ENCODE assay signal across 1 cellular context in genomic region chr10:69645751-69646687, GRCh38.
TF ChIP-seq lines count a peak whose summit lies in the region.

No MANE protein-coding gene starts in this region.

TF ChIP-seq in H1, 55 proteins besides CTCF, POLR2A, EP300 and RAD21 (continued from another document):
- TF ChIP-seq HDAC2 (IDR thresholded peaks at IDR 0.05; ENCODE audit: borderline replicate concordance in 1 of 2, low read depth in 2 of 2, low read length in 2 of 2) (no peak), MAX (IDR thresholded peaks at IDR 0.05) (peak; percentile 53; the same call in 1 of the 2 replicates)
TF ChIP-seq in H1: peak in this region for 3.
